In genomic region chr2:171451074-171451473, GRCh38 we compare ENCODE assay signal across 31 cellular contexts.
"Had no signal": no experiment of that assay in that cellular context is flagged by ENCODE, and none has a peak within 500 bp of the region (broad histone marks: within the 10 kb centered on the region; RNA-seq: fewer than 3 reads in every experiment).

No MANE protein-coding gene starts in this region.

- H3K4me1 ChIP-seq: ascending aorta had no signal

- ATAC-seq: activated CD4-positive, alpha-beta T cell treated with anti-CD3 and anti-CD28 coated beads for 36 hours; activated CD8-positive, alpha-beta memory T cell treated with anti-CD3 and anti-CD28 coated beads, Interleukin-2, amount 10 ng/mL, durations not matched to agents 7 days and 5 days; activated CD8-positive, alpha-beta T cell treated with anti-CD3 and anti-CD28 coated beads, Interleukin-2, amount 10 ng/mL, durations not matched to agents 7 days and 5 days; activated naive CD4-positive, alpha-beta T cell treated with anti-CD3 and anti-CD28 coated beads, Interleukin-2, amount 50 U/mL, for 72 hours; esophagus mucosa had no signal

- H3K4me3 Mint-ChIP-seq: activated CD4-positive, alpha-beta memory T cell treated with anti-CD3 and anti-CD28 coated beads for 36 hours; activated CD4-positive, alpha-beta T cell treated with anti-CD3 and anti-CD28 coated beads for 36 hours; activated CD4-positive, alpha-beta T cell treated with anti-CD3 and anti-CD28 coated beads, Interleukin-2, amount 10 ng/mL, durations not matched to agents 24 days and 14 days; activated CD8-positive, alpha-beta memory T cell treated with anti-CD3 and anti-CD28 coated beads, Interleukin-2, amount 10 ng/mL, durations not matched to agents 7 days and 5 days; activated CD8-positive, alpha-beta T cell treated with anti-CD3 and anti-CD28 coated beads, Interleukin-2, amount 10 ng/mL, durations not matched to agents 7 days and 5 days; activated naive CD4-positive, alpha-beta T cell treated with anti-CD3 and anti-CD28 coated beads for 36 hours; activated naive CD8-positive, alpha-beta T cell treated with anti-CD3 and anti-CD28 coated beads, Interleukin-2, amount 10 ng/mL, durations not matched to agents 7 days and 5 days; activated T-helper 1 cell treated with anti-CD3 and anti-CD28 coated beads, Interleukin-12 subunit alpha, Interleukin-12 subunit beta, Interleukin-2, Interleukin-4 antibody, amounts not matched to agents 30 ng/mL and 10 ng/mL and 1 ng/mL, durations not matched to agents 14 hours and 24 hours and 36 hours; brain; central memory CD8-positive, alpha-beta T cell; dendritic cell treated with granulocyte-macrophage colony-stimulating factor and Interleukin-4, amounts not matched to agents 40 ng/mL and 50 ng/mL, for 4 days; endodermal cell; T-helper 1 cell treated with Interleukin-12 subunit alpha and Interleukin-12 subunit beta and Interleukin-4 antibody, amounts not matched to agents 30 μg/mL and 1 μg/mL, for 36 hours; T-helper 2 cell treated with Interferon-gamma antibody and Interleukin-4, amounts not matched to agents 5 μg/mL and 100 μg/mL, for 36 hours had no signal

- H3K4me3 ChIP-seq: ascending aorta, coronary artery, dorsolateral prefrontal cortex had no signal

- H3K27ac ChIP-seq: ascending aorta, coronary artery, dorsolateral prefrontal cortex, WERI-Rb-1 had no signal

- H3K27me3 ChIP-seq: ascending aorta, dorsolateral prefrontal cortex had no signal

- H3K27ac Mint-ChIP-seq: activated CD4-positive, alpha-beta memory T cell treated with anti-CD3 and anti-CD28 coated beads for 36 hours; activated CD4-positive, alpha-beta T cell treated with anti-CD3 and anti-CD28 coated beads for 36 hours; activated CD4-positive, alpha-beta T cell treated with anti-CD3 and anti-CD28 coated beads, Interleukin-2, amount 10 ng/mL, durations not matched to agents 24 days and 14 days; activated CD8-positive, alpha-beta memory T cell treated with anti-CD3 and anti-CD28 coated beads, Interleukin-2, amount 10 ng/mL, durations not matched to agents 7 days and 5 days; activated CD8-positive, alpha-beta T cell treated with anti-CD3 and anti-CD28 coated beads, Interleukin-2, amount 10 ng/mL, durations not matched to agents 7 days and 5 days; activated naive CD4-positive, alpha-beta T cell treated with anti-CD3 and anti-CD28 coated beads for 36 hours; activated naive CD4-positive, alpha-beta T cell treated with anti-CD3 and anti-CD28 coated beads, Interleukin-2, amount 50 U/mL, for 72 hours; activated naive CD8-positive, alpha-beta T cell treated with anti-CD3 and anti-CD28 coated beads, Interleukin-2, amount 10 ng/mL, durations not matched to agents 7 days and 5 days; activated T-helper 1 cell treated with anti-CD3 and anti-CD28 coated beads, Interleukin-12 subunit alpha, Interleukin-12 subunit beta, Interleukin-2, Interleukin-4 antibody, amounts not matched to agents 30 ng/mL and 10 ng/mL and 1 ng/mL, durations not matched to agents 14 hours and 24 hours and 36 hours; activated T-helper 2 cell treated with anti-CD3 and anti-CD28 coated beads, Interferon-gamma antibody, Interleukin-2, Interleukin-4, amounts not matched to agents 10 μg/mL and 5 μg/mL and 100 μg/mL, durations not matched to agents 14 hours and 24 hours and 36 hours; brain; dendritic cell treated with granulocyte-macrophage colony-stimulating factor and Interleukin-4, amounts not matched to agents 40 ng/mL and 50 ng/mL, for 4 days; endodermal cell; T-helper 1 cell treated with Interleukin-12 subunit alpha and Interleukin-12 subunit beta and Interleukin-4 antibody, amounts not matched to agents 30 μg/mL and 1 μg/mL, for 36 hours; T-helper 2 cell treated with Interferon-gamma antibody and Interleukin-4, amounts not matched to agents 5 μg/mL and 100 μg/mL, for 36 hours had no signal

- H3K27me3 Mint-ChIP-seq: activated CD4-positive, alpha-beta memory T cell treated with anti-CD3 and anti-CD28 coated beads for 36 hours; activated CD4-positive, alpha-beta T cell treated with anti-CD3 and anti-CD28 coated beads for 36 hours; activated CD4-positive, alpha-beta T cell treated with anti-CD3 and anti-CD28 coated beads, Interleukin-2, amount 10 ng/mL, durations not matched to agents 24 days and 14 days; activated CD8-positive, alpha-beta memory T cell treated with anti-CD3 and anti-CD28 coated beads, Interleukin-2, amount 10 ng/mL, durations not matched to agents 7 days and 5 days; activated naive CD8-positive, alpha-beta T cell treated with anti-CD3 and anti-CD28 coated beads, Interleukin-2, amount 10 ng/mL, durations not matched to agents 7 days and 5 days; brain; central memory CD8-positive, alpha-beta T cell; dendritic cell treated with granulocyte-macrophage colony-stimulating factor and Interleukin-4, amounts not matched to agents 40 ng/mL and 50 ng/mL, for 4 days had no signal

- DNase-seq: activated CD4-positive, alpha-beta memory T cell treated with anti-CD3 and anti-CD28 coated beads for 36 hours; activated CD4-positive, alpha-beta T cell treated with anti-CD3 and anti-CD28 coated beads for 36 hours; activated CD4-positive, alpha-beta T cell treated with anti-CD3 and anti-CD28 coated beads, Interleukin-2, amount 10 ng/mL, durations not matched to agents 24 days and 14 days; activated CD4-positive, CD25-positive, alpha-beta regulatory T cell; activated CD4-positive, CD25-positive, alpha-beta regulatory T cell treated with anti-CD3 and anti-CD28 coated beads, Interleukin-2, amount 50 U/mL, for 72 hours; activated CD8-positive, alpha-beta memory T cell treated with anti-CD3 and anti-CD28 coated beads, Interleukin-2, amount 10 ng/mL, durations not matched to agents 7 days and 5 days; activated CD8-positive, alpha-beta memory T cell treated with anti-CD3 and anti-CD28 coated beads, Interleukin-2, amount 50 U/mL, for 4 hours; activated CD8-positive, alpha-beta T cell treated with anti-CD3 and anti-CD28 coated beads, Interleukin-2, amount 10 ng/mL, durations not matched to agents 7 days and 5 days; activated effector memory CD4-positive, alpha-beta T cell treated with anti-CD3 and anti-CD28 coated beads, Interleukin-2, amount 50 U/mL, for 16 hours; activated naive CD4-positive, alpha-beta T cell treated with anti-CD3 and anti-CD28 coated beads for 36 hours; activated naive CD8-positive, alpha-beta T cell treated with anti-CD3 and anti-CD28 coated beads, Interleukin-2, amount 10 ng/mL, durations not matched to agents 7 days and 5 days; activated T-cell treated with anti-CD3 and anti-CD28 coated beads, Interleukin-2, amount 50 U/mL, for 1 hour; activated T-cell treated with anti-CD3 and anti-CD28 coated beads, Interleukin-2, amount 50 U/mL, for 48 hours; dorsolateral prefrontal cortex; effector memory CD4-positive, alpha-beta T cell; endodermal cell; foreskin fibroblast; head of caudate nucleus; T1000; WERI-Rb-1 had no signal

- H3K9me3 Mint-ChIP-seq: activated naive CD4-positive, alpha-beta T cell treated with anti-CD3 and anti-CD28 coated beads for 36 hours; activated naive CD4-positive, alpha-beta T cell treated with anti-CD3 and anti-CD28 coated beads, Interleukin-2, amount 50 U/mL, for 72 hours; activated T-helper 1 cell treated with anti-CD3 and anti-CD28 coated beads, Interleukin-12 subunit alpha, Interleukin-12 subunit beta, Interleukin-2, Interleukin-4 antibody, amounts not matched to agents 30 ng/mL and 10 ng/mL and 1 ng/mL, durations not matched to agents 14 hours and 24 hours and 36 hours; central memory CD8-positive, alpha-beta T cell; dendritic cell treated with granulocyte-macrophage colony-stimulating factor and Interleukin-4, amounts not matched to agents 40 ng/mL and 50 ng/mL, for 4 days had no signal

- H3K4me1 Mint-ChIP-seq: activated CD4-positive, alpha-beta T cell treated with anti-CD3 and anti-CD28 coated beads, Interleukin-2, amount 10 ng/mL, durations not matched to agents 24 days and 14 days; activated CD8-positive, alpha-beta memory T cell treated with anti-CD3 and anti-CD28 coated beads, Interleukin-2, amount 10 ng/mL, durations not matched to agents 7 days and 5 days; activated naive CD8-positive, alpha-beta T cell treated with anti-CD3 and anti-CD28 coated beads, Interleukin-2, amount 10 ng/mL, durations not matched to agents 7 days and 5 days; brain; endodermal cell had no signal
